In the genomic region with DNA sequence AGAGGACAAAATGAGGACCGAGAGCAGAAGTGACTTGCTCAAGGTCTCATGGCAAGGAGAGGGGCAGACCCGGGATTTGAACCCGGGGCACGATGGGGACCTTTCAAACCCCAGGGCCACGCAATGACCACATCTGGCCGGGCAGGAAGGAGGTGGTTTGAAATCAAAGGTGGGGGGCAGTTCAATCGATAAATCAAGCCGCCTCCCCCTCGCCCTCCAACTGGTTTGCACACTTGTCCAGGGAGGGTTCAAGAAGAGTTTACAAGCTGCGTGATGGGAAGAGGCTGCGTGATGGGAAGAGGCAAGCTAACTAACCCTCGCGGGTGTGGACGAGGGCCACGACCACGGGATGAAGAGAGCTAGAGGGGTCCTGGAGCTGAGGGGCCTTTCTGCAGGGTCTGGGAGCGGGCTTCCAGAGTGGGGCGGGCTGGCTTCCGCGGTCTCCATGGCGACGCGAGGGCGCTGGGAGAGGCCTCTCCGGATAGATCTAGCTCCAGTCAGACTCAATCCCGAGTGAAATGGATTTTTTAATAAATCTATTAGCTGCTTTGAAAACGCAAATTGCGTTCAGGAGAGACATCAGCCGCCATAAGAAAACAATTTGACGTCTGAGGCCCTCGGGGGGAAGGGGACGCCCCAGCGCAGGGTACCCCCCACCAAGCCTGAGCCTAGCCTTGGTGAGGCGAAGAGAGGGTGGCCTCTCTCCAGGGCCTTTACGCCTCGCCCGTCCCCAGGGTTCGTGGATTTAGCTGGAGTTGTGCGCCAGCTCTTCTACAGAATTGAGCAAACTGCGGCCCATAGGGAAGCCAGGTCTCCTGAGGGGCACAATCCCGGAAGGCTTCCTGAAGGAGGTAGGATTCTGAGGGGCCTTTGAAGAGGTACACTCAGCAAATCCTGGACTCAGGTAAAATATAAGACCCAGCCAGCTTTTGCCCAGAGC, we compare ENCODE assay signal across 27 cellular contexts.
"Had no signal": no experiment of that assay in that cellular context is flagged by ENCODE, and none has a peak within 500 bp of the region (broad histone marks: within the 10 kb centered on the region; RNA-seq: fewer than 3 reads in every experiment).

No MANE protein-coding gene starts in this region.

- H3K9me3 ChIP-seq: MG63 had no signal

- H3K4me3 ChIP-seq: cardiac muscle cell, MG63, SK-N-MC had no signal

- H3K27ac ChIP-seq: brain microvascular endothelial cell, cardiac muscle cell, SK-N-MC, WERI-Rb-1 had no signal

- H3K4me3 Mint-ChIP-seq: activated CD8-positive, alpha-beta T cell treated with anti-CD3 and anti-CD28 coated beads for 36 hours; activated naive CD4-positive, alpha-beta T cell treated with anti-CD3 and anti-CD28 coated beads, Interleukin-2, amount 10 ng/mL, durations not matched to agents 7 days and 5 days; activated naive CD8-positive, alpha-beta T cell treated with anti-CD3 and anti-CD28 coated beads for 36 hours; activated T-cell treated with anti-CD3 and anti-CD28 coated beads, Interleukin-2, amount 50 U/mL, for 72 hours; T-cell had no signal

- H3K4me1 Mint-ChIP-seq: activated naive CD4-positive, alpha-beta T cell treated with anti-CD3 and anti-CD28 coated beads, Interleukin-2, amount 10 ng/mL, durations not matched to agents 7 days and 5 days; activated naive CD8-positive, alpha-beta T cell treated with anti-CD3 and anti-CD28 coated beads for 36 hours; T-cell had no signal

- H3K27me3 ChIP-seq: cardiac muscle cell, MG63 had no signal

- ATAC-seq: activated CD4-positive, CD25-positive, alpha-beta regulatory T cell treated with anti-CD3 and anti-CD28 coated beads, Interleukin-2, amount 50 U/mL, for 24 hours; activated CD8-positive, alpha-beta T cell treated with anti-CD3 and anti-CD28 coated beads for 36 hours; activated T-cell treated with anti-CD3 and anti-CD28 coated beads, Interleukin-2, amount 50 U/mL, for 72 hours; Right ventricle myocardium inferior; T-cell had no signal

- H3K27me3 Mint-ChIP-seq: activated CD8-positive, alpha-beta T cell treated with anti-CD3 and anti-CD28 coated beads for 36 hours; activated naive CD8-positive, alpha-beta T cell treated with anti-CD3 and anti-CD28 coated beads for 36 hours had no signal

- DNase-seq: activated CD4-positive, alpha-beta T cell treated with anti-CD3 and anti-CD28 coated beads for 4 hours; activated CD8-positive, alpha-beta memory T cell treated with anti-CD3 and anti-CD28 coated beads, Interleukin-2, amount 50 U/mL, for 4 hours; activated CD8-positive, alpha-beta T cell treated with anti-CD3 and anti-CD28 coated beads for 36 hours; activated gamma-delta T cell treated with Interleukin-2 at 50 U/mL for 16 hours; activated naive CD4-positive, alpha-beta T cell treated with anti-CD3 and anti-CD28 coated beads, Interleukin-2, amount 10 ng/mL, durations not matched to agents 7 days and 5 days; activated naive CD8-positive, alpha-beta T cell treated with anti-CD3 and anti-CD28 coated beads for 36 hours; activated T-cell treated with anti-CD3 and anti-CD28 coated beads, Interleukin-2, amount 50 U/mL, for 72 hours; brain microvascular endothelial cell; MG63; MV-4-11; NCI-H1092 treated with DMSO at 0.1 percent for 48 hours; NCI-H1417 treated with DMSO at 0.1 percent for 48 hours; NCI-H1694; NCI-H2029 treated with DMSO at 0.1 percent for 48 hours; NCI-H345; NCI-H510A; NCI-H526 treated with DMSO at 0.1 percent for 48 hours; NCI-H82; T-cell; T-helper 2 cell; T1000; WERI-Rb-1 had no signal

- H3K27ac Mint-ChIP-seq: activated CD8-positive, alpha-beta T cell treated with anti-CD3 and anti-CD28 coated beads for 36 hours; activated naive CD4-positive, alpha-beta T cell treated with anti-CD3 and anti-CD28 coated beads, Interleukin-2, amount 10 ng/mL, durations not matched to agents 7 days and 5 days; activated naive CD8-positive, alpha-beta T cell treated with anti-CD3 and anti-CD28 coated beads for 36 hours; activated T-cell treated with anti-CD3 and anti-CD28 coated beads, Interleukin-2, amount 50 U/mL, for 72 hours; activated T-helper 2 cell treated with anti-CD3 and anti-CD28 coated beads, Interferon-gamma antibody, Interleukin-2, Interleukin-4, amounts not matched to agents 10 μg/mL and 5 μg/mL and 100 μg/mL, durations not matched to agents 14 hours and 24 hours and 36 hours; T-cell had no signal

- H3K36me3 Mint-ChIP-seq: activated naive CD4-positive, alpha-beta T cell treated with anti-CD3 and anti-CD28 coated beads, Interleukin-2, amount 10 ng/mL, durations not matched to agents 7 days and 5 days; activated naive CD8-positive, alpha-beta T cell treated with anti-CD3 and anti-CD28 coated beads for 36 hours; T-cell had no signal

- H3K36me3 ChIP-seq: brain microvascular endothelial cell, cardiac muscle cell, MG63, WERI-Rb-1 had no signal
